ENCODE assay signal across 8 cellular contexts in the genomic region with DNA sequence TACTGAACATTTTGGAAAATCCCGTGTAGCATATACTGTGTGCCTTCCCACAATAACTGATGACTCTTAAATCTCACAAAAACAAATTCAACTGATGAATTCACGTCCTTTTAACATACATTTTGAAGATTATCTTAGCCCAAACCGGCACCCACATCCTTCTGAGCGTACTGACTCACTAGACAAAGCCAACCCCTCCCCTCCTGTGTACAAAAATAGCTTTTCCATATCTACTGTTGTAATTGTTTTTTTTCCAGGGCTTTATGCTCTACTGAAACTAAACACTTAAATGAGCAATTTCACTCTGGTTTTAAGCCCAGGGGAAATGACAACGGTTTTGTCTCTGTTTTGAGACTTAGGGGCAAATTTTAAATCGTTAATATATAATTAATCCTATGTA.
A peak's percentile ranks its signal among the peaks of the same experiment; 100 is the strongest.
DNase-seq lines count a peak whose midpoint lies in the region; ATAC-seq, FAIRE-seq and TF ChIP-seq lines count a peak whose summit lies in the region.

No MANE protein-coding gene starts in this region.

- intact Hi-C loops in CD8-positive, alpha-beta T cell (cut with DNase I, micrococcal nuclease): loop anchor here (1.0 to 10.0 kb wide), 7 partner anchors 18 to 1531 kb away; a partner anchor contains a TSS

- H3K4me3 ChIP-seq in CD8-positive, alpha-beta T cell (ENCODE audit: low read depth, low read length): peak overlapping the region; percentile 3
- H3K4me3 ChIP-seq in bronchial epithelial cell (ENCODE audit: low read depth, low read length) (no peak overlapping the region), neutrophil (ENCODE audit: low read depth in 1 of 2, low read length in 1 of 2) (peak overlapping the region in 1 of 2 experiments; percentile 55)

- H3K4me3 Mint-ChIP-seq in CD8-positive, alpha-beta T cell: peak overlapping the region; percentile 51
- H3K4me3 Mint-ChIP-seq in T-cell: peak overlapping the region; percentile 60 to 71 (median 69)

- peak in 6 of 7 experiments; percentile 30 to 71 (median 50) for DNase-seq in CD8-positive, alpha-beta T cell
- peak in 31 of 34 experiments; percentile 12 to 64 (median 38) for DNase-seq in T-cell
- peak; percentile 19 for DNase-seq in bronchial epithelial cell (ENCODE audit: low read depth)
- DNase-seq in NCI-H2029 (lab: John Stamatoyannopoulos, UW): no peak
- no peak for DNase-seq in cerebellum (ENCODE audit: low spot score)
- DNase-seq in AG20443 (ENCODE audit: low spot score): no peak

- H3K27me3 ChIP-seq in CD8-positive, alpha-beta T cell (ENCODE audit: insufficient read depth, low read length): no peaks in the 10 kb centered on the region
- H3K27me3 ChIP-seq in bronchial epithelial cell (ENCODE audit: control insufficient read depth, insufficient read depth, low read length) (no peaks in the 10 kb centered on the region), neutrophil (no peaks in the 10 kb centered on the region)

- CTCF ChIA-PET in CD8-positive, alpha-beta T cell (lab: Charles Lee): interaction anchor here (1.1 to 3.4 kb wide), 4 partner anchors 17 to 159 kb away, joined by 3 to 18 read pairs (median 10); a partner anchor contains a TSS
- CTCF ChIA-PET in T-cell (lab: Charles Lee): interaction anchor here (0.7 to 2.6 kb wide), 10 partner anchors 16 to 162 kb away, joined by 3 to 25 read pairs (median 9); a partner anchor contains a TSS

- H3K36me3 Mint-ChIP-seq in CD8-positive, alpha-beta T cell: no peaks in the 10 kb centered on the region
- H3K36me3 Mint-ChIP-seq in T-cell: no peaks in the 10 kb centered on the region

- no peak for FAIRE-seq in bronchial epithelial cell (lab: Jason Lieb, UNC)

- no peak for TF ChIP-seq CTCF in CD8-positive, alpha-beta T cell (IDR thresholded peaks at IDR 0.05)
- TF ChIP-seq CTCF in bronchial epithelial cell (IDR thresholded peaks at IDR 0.05; ENCODE audit: insufficient read depth, low read length, severe bottlenecking) (no peak), neutrophil (IDR thresholded peaks at IDR 0.05) (no peak)

- H3K27ac ChIP-seq in CD8-positive, alpha-beta T cell (ENCODE audit: low read depth, low read length): peak overlapping the region; percentile 52
- H3K27ac ChIP-seq in neutrophil: peak overlapping the region; percentile 93

- peak overlapping the region; percentile 99 for H3K27ac Mint-ChIP-seq in CD8-positive, alpha-beta T cell
- peak overlapping the region; percentile 98 for H3K27ac Mint-ChIP-seq in T-cell

- H3K27me3 Mint-ChIP-seq in CD8-positive, alpha-beta T cell (ENCODE audit: low read depth): no peaks in the 10 kb centered on the region
- no peaks in the 10 kb centered on the region for H3K27me3 Mint-ChIP-seq in T-cell

- H3K4me1 Mint-ChIP-seq in CD8-positive, alpha-beta T cell (ENCODE audit: low read depth): peaks cover 54% of the 10 kb centered on the region
- H3K4me1 Mint-ChIP-seq in T-cell: peaks cover 58 to 61% (median 59%) of the 10 kb centered on the region in 3 donors

- peaks cover 39% of the 10 kb centered on the region for H3K4me1 ChIP-seq in CD8-positive, alpha-beta T cell (ENCODE audit: insufficient read depth, low read length)
- peaks cover 53 to 56% of the 10 kb centered on the region in 2 experiments for H3K4me1 ChIP-seq in neutrophil (ENCODE audit: control insufficient read depth in 1 of 2, insufficient read depth in 1 of 2, low read depth in 1 of 2, low read length in 1 of 2)

- H3K9me3 Mint-ChIP-seq in CD8-positive, alpha-beta T cell: peaks cover 3% of the 10 kb centered on the region
- H3K9me3 Mint-ChIP-seq in T-cell: peaks cover 0 to 4% (median 4%) of the 10 kb centered on the region in 3 donors

- peak; percentile 70 for ATAC-seq in CD8-positive, alpha-beta T cell
- ATAC-seq in T-cell (replicated peaks in 1 of 4) (peak; percentile 71 to 82 (median 79)), GM19351 (IDR thresholded peaks at IDR 0.05; ENCODE audit: unreplicated experiment) (no peak)

- POLR2A ChIA-PET in CD8-positive, alpha-beta T cell (lab: Charles Lee): interaction anchor here (0.5 to 1.4 kb wide), 7 partner anchors 109 to 198 kb away, joined by 3 to 6 read pairs (median 3); a partner anchor contains a TSS
- POLR2A ChIA-PET in T-cell (lab: Charles Lee): interaction anchor here (0.5 to 1.4 kb wide), 3 partner anchors 58 to 140 kb away, joined by 3 to 4 read pairs (median 3); no protein-coding TSS in a partner anchor

- no peaks in the 10 kb centered on the region for H3K36me3 ChIP-seq in CD8-positive, alpha-beta T cell (ENCODE audit: insufficient read depth, low read length)
- H3K36me3 ChIP-seq in bronchial epithelial cell (ENCODE audit: control insufficient read depth, insufficient read depth, low read length): no peaks in the 10 kb centered on the region
- H3K36me3 ChIP-seq in neutrophil: no peaks in the 10 kb centered on the region

- H3K9me3 ChIP-seq in CD8-positive, alpha-beta T cell (ENCODE audit: low read length): no peaks in the 10 kb centered on the region
- H3K9me3 ChIP-seq in neutrophil: no peaks in the 10 kb centered on the region

Comparison
In these comparisons a context has a peak if more than half of its experiments do, and no peak if none do; other contexts are left out.
1. DNase-seq: peak in CD8-positive, alpha-beta T cell (6 of 7), T-cell (31 of 34) and bronchial epithelial cell (single experiment); none in NCI-H2029 (single experiment), cerebellum (single experiment) and AG20443 (single experiment).